In the genomic region with DNA sequence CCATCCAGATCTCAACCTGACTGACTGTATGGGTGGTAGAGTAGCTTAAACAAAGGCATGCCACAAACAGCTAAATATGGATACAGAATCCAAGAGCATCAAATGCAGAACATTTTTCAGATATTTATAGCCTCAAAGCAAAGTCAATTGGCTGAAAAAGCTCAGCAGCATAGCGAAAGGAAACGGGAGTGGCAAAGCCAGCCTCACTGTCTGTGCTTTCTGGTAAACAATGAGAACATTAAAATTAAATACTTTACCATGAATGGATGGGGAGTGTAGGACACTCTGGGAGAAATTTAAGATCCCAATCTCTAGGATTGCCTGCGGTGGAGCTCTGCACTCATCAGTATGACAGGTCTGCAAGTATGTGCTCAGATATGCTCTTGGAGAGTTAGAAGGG, we compare ENCODE assay signal across 17 cellular contexts. TPM values are rescaled to one million over a fixed set of nuclear protein-coding genes. Genes with fewer than 3 reads are reported as not detected.
A peak's percentile ranks its signal among the peaks of the same experiment; 100 is the strongest.
DNase-seq lines count a peak whose midpoint lies in the region; ATAC-seq and TF ChIP-seq lines count a peak whose summit lies in the region.
"Had no signal": no experiment of that assay in that cellular context is flagged by ENCODE, and none has a peak within 500 bp of the region (broad histone marks: within the 10 kb centered on the region; RNA-seq: fewer than 3 reads in every experiment).

No MANE protein-coding gene starts in this region.

- TF ChIP-seq CTCF in WTC11 (IDR thresholded peaks at IDR 0.05) = no peak
- no peak for TF ChIP-seq CTCF in fibroblast of pulmonary artery (IDR thresholded peaks at IDR 0.05; ENCODE audit: low read length, missing control alignments)
- TF ChIP-seq CTCF in thoracic aorta (IDR thresholded peaks at IDR 0.05) = no peak
- TF ChIP-seq CTCF in GM10248 (IDR thresholded peaks at IDR 0.05; ENCODE audit: control extremely low read depth, extremely low read depth, low read depth, missing control alignments) = no peak

- no peak for ATAC-seq in WTC11
- ATAC-seq in thoracic aorta (ENCODE audit: insufficient number of reproducible peaks, low FRiP score, low read depth) = no peak
- no peak for ATAC-seq in stimulated activated naive B cell treated with anti-CD40 and anti-IgM and Interleukin-4, amounts not matched to agents 10 μg/mL and 1 μg/mL and 100 μg/mL, for 72 hours (replicated peaks)

- peaks cover 50% of the 10 kb centered on the region for H3K4me1 Mint-ChIP-seq in WTC11
- peaks cover 4 to 11% of the 10 kb centered on the region in 2 donors for H3K4me1 Mint-ChIP-seq in stimulated activated naive B cell treated with anti-CD40 and anti-IgM and Interleukin-4, amounts not matched to agents 10 μg/mL and 1 μg/mL and 100 μg/mL, for 72 hours

- H3K36me3 Mint-ChIP-seq in WTC11 = peaks cover 6% of the 10 kb centered on the region; the same call in 1 of the 2 replicates
- peaks cover 0 to 2% of the 10 kb centered on the region in 2 donors for H3K36me3 Mint-ChIP-seq in stimulated activated naive B cell treated with anti-CD40 and anti-IgM and Interleukin-4, amounts not matched to agents 10 μg/mL and 1 μg/mL and 100 μg/mL, for 72 hours
- H3K36me3 Mint-ChIP-seq: CD4-positive, alpha-beta memory T cell had no signal

- H3K4me3 Mint-ChIP-seq in WTC11 = no peak overlapping the region
- no peak overlapping the region for H3K4me3 Mint-ChIP-seq in stimulated activated naive B cell treated with anti-CD40 and anti-IgM and Interleukin-4, amounts not matched to agents 10 μg/mL and 1 μg/mL and 100 μg/mL, for 72 hours
- H3K4me3 Mint-ChIP-seq: activated naive CD8-positive, alpha-beta T cell treated with anti-CD3 and anti-CD28 coated beads for 36 hours; CD4-positive, alpha-beta memory T cell; dendritic cell treated with granulocyte-macrophage colony-stimulating factor and Interleukin-4, amounts not matched to agents 40 ng/mL and 50 ng/mL, for 4 days had no signal

- no peaks in the 10 kb centered on the region for H3K27me3 ChIP-seq in thoracic aorta (replicated peaks; ENCODE audit: insufficient read depth)

- H3K4me3 ChIP-seq in fibroblast of pulmonary artery (replicated peaks; ENCODE audit: low read depth, low read length) (no peak overlapping the region), thoracic aorta (peak overlapping the region; percentile 95)

- CTCF ChIA-PET in WTC11 (lab: Charles Lee) = interaction anchor here (1.0 kb wide), 1 partner anchor 274 kb away, joined by 3 read pairs; no protein-coding TSS in a partner anchor
- CTCF ChIA-PET in GM10248 (lab: Yijun Ruan, JAX) = interaction anchor here (1.6 kb wide), 1 partner anchor 42 kb away, joined by 4 read pairs; no protein-coding TSS in a partner anchor

- peak overlapping the region in 1 of 2 donors; percentile 60 for H3K27ac ChIP-seq in thoracic aorta
- H3K27ac ChIP-seq: GM23248 had no signal

- peak overlapping the region; percentile 47 for H3K27ac Mint-ChIP-seq in WTC11
- no peak overlapping the region for H3K27ac Mint-ChIP-seq in stimulated activated naive B cell treated with anti-CD40 and anti-IgM and Interleukin-4, amounts not matched to agents 10 μg/mL and 1 μg/mL and 100 μg/mL, for 72 hours
- H3K27ac Mint-ChIP-seq: activated naive CD8-positive, alpha-beta T cell treated with anti-CD3 and anti-CD28 coated beads for 36 hours; CD4-positive, alpha-beta memory T cell; dendritic cell treated with granulocyte-macrophage colony-stimulating factor and Interleukin-4, amounts not matched to agents 40 ng/mL and 50 ng/mL, for 4 days had no signal

- H3K9me3 ChIP-seq in thoracic aorta = no peaks in the 10 kb centered on the region

- no peaks in the 10 kb centered on the region for H3K9me3 Mint-ChIP-seq in WTC11
- H3K9me3 Mint-ChIP-seq in stimulated activated naive B cell treated with anti-CD40 and anti-IgM and Interleukin-4, amounts not matched to agents 10 μg/mL and 1 μg/mL and 100 μg/mL, for 72 hours = peaks cover 0 to 2% of the 10 kb centered on the region in 2 donors
- H3K9me3 Mint-ChIP-seq: dendritic cell treated with granulocyte-macrophage colony-stimulating factor and Interleukin-4, amounts not matched to agents 40 ng/mL and 50 ng/mL, for 4 days had no signal

- H3K36me3 ChIP-seq in thoracic aorta = no peaks in the 10 kb centered on the region

- peak in 2 of 3 experiments; percentile 5 to 51 for DNase-seq in NCI-H1417 (lab: John Stamatoyannopoulos, UW)
- DNase-seq in NCI-H1417 treated with DMSO at 0.1 percent for 48 hours (lab: John Stamatoyannopoulos, UW) = no peak
- no peak for DNase-seq in WTC11 (ENCODE audit: low spot score)
- DNase-seq in fibroblast of pulmonary artery (ENCODE audit: low read depth) = peak; percentile 70
- no peak for DNase-seq in thoracic aorta (ENCODE audit: low spot score)
- DNase-seq in stimulated activated naive B cell treated with anti-CD40 and anti-IgM and Interleukin-4, amounts not matched to agents 10 μg/mL and 1 μg/mL and 100 μg/mL, for 72 hours = no peak
- DNase-seq in GM10248 (ENCODE audit: extremely low spot score) = no peak
- no peak for DNase-seq in GOT3 (lab: John Stamatoyannopoulos, UW)
- DNase-seq: 8988T; activated CD4-positive, CD25-positive, alpha-beta regulatory T cell treated with anti-CD3 and anti-CD28 coated beads, Interleukin-2, amount 50 U/mL, for 72 hours; activated naive CD8-positive, alpha-beta T cell treated with anti-CD3 and anti-CD28 coated beads for 36 hours; CD4-positive, alpha-beta memory T cell; GM23248; NCI-H1092 treated with DMSO at 0.1 percent for 48 hours; NCI-H446; stimulated activated CD4-positive, alpha-beta T cell treated with anti-CD3 and anti-CD28 coated beads, Interleukin-4, amount 100 ng/mL, for 24 hours had no signal

- peaks cover 41 to 64% of the 10 kb centered on the region in 2 donors for H3K4me1 ChIP-seq in thoracic aorta (ENCODE audit: control insufficient read depth in 1 of 2, low read depth in 2 of 2)

- H3K27me3 Mint-ChIP-seq in WTC11 (ENCODE audit: low read depth) = no peaks in the 10 kb centered on the region
- peaks cover 20 to 26% of the 10 kb centered on the region in 2 donors for H3K27me3 Mint-ChIP-seq in stimulated activated naive B cell treated with anti-CD40 and anti-IgM and Interleukin-4, amounts not matched to agents 10 μg/mL and 1 μg/mL and 100 μg/mL, for 72 hours
- H3K27me3 Mint-ChIP-seq: dendritic cell treated with granulocyte-macrophage colony-stimulating factor and Interleukin-4, amounts not matched to agents 40 ng/mL and 50 ng/mL, for 4 days had no signal

- POLR2A ChIA-PET in WTC11 (lab: Charles Lee) (interaction anchor here (0.5 kb wide), 1 partner anchor 49 kb away, joined by 4 read pairs; no protein-coding TSS in a partner anchor), GM10248 (lab: Yijun Ruan, JAX) (no interaction called here)

TF ChIP-seq in WTC11, 78 proteins besides CTCF, POLR2A, EP300 and RAD21 (continues in another document):
- TF ChIP-seq, protein P1, sequence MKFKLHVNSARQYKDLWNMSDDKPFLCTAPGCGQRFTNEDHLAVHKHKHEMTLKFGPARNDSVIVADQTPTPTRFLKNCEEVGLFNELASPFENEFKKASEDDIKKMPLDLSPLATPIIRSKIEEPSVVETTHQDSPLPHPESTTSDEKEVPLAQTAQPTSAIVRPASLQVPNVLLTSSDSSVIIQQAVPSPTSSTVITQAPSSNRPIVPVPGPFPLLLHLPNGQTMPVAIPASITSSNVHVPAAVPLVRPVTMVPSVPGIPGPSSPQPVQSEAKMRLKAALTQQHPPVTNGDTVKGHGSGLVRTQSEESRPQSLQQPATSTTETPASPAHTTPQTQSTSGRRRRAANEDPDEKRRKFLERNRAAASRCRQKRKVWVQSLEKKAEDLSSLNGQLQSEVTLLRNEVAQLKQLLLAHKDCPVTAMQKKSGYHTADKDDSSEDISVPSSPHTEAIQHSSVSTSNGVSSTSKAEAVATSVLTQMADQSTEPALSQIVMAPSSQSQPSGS (CRISPR knock-in tag; IDR thresholded peaks at IDR 0.05; ENCODE audit: borderline replicate concordance, low read depth) = no peak
- TF ChIP-seq, protein P2, sequence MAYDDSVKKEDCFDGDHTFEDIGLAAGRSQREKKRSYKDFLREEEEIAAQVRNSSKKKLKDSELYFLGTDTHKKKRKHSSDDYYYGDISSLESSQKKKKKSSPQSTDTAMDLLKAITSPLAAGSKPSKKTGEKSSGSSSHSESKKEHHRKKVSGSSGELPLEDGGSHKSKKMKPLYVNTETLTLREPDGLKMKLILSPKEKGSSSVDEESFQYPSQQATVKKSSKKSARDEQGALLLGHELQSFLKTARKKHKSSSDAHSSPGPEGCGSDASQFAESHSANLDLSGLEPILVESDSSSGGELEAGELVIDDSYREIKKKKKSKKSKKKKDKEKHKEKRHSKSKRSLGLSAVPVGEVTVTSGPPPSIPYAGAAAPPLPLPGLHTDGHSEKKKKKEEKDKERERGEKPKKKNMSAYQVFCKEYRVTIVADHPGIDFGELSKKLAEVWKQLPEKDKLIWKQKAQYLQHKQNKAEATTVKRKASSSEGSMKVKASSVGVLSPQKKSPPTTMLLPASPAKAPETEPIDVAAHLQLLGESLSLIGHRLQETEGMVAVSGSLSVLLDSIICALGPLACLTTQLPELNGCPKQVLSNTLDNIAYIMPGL (CRISPR knock-in tag; IDR thresholded peaks at IDR 0.05) = no peak
- TF ChIP-seq, protein P3, sequence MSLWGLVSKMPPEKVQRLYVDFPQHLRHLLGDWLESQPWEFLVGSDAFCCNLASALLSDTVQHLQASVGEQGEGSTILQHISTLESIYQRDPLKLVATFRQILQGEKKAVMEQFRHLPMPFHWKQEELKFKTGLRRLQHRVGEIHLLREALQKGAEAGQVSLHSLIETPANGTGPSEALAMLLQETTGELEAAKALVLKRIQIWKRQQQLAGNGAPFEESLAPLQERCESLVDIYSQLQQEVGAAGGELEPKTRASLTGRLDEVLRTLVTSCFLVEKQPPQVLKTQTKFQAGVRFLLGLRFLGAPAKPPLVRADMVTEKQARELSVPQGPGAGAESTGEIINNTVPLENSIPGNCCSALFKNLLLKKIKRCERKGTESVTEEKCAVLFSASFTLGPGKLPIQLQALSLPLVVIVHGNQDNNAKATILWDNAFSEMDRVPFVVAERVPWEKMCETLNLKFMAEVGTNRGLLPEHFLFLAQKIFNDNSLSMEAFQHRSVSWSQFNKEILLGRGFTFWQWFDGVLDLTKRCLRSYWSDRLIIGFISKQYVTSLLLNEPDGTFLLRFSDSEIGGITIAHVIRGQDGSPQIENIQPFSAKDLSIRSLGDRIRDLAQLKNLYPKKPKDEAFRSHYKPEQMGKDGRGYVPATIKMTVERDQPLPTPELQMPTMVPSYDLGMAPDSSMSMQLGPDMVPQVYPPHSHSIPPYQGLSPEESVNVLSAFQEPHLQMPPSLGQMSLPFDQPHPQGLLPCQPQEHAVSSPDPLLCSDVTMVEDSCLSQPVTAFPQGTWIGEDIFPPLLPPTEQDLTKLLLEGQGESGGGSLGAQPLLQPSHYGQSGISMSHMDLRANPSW (CRISPR knock-in tag; conservative IDR thresholded peaks at IDR 0.05; ENCODE audit: low read depth) = no peak
- no peak for TF ChIP-seq EMX1 (CRISPR knock-in tag; IDR thresholded peaks at IDR 0.05)
- no peak for TF ChIP-seq NR2C2 (CRISPR knock-in tag; IDR thresholded peaks at IDR 0.05)
- no peak for TF ChIP-seq GTF2I (CRISPR knock-in tag; conservative IDR thresholded peaks at IDR 0.05)
- no peak for TF ChIP-seq GABPB1 (CRISPR knock-in tag; IDR thresholded peaks at IDR 0.05)
- TF ChIP-seq PRRX2 (CRISPR knock-in tag; IDR thresholded peaks at IDR 0.05) = no peak
- no peak for TF ChIP-seq ZNF671 (CRISPR knock-in tag; IDR thresholded peaks at IDR 0.05)
- no peak for TF ChIP-seq NFATC4 (CRISPR knock-in tag; IDR thresholded peaks at IDR 0.05)

RNA-seq across cellular contexts. Expression of a gene that starts 4.4 kb away (rescaled TPM):
- total RNA-seq in WTC11 (2021) (25.7 to 29.5 TPM (median 27.5 TPM) in 3 replicates), thoracic aorta (10 to 100 TPM; 38.0 to 45.1 TPM)
- total RNA-seq: activated naive CD8-positive, alpha-beta T cell treated with anti-CD3 and anti-CD28 coated beads for 36 hours had no signal

Comparison
In these comparisons a context has a peak if more than half of its experiments do, and no peak if none do; other contexts are left out.
1. DNase-seq: peak in NCI-H1417 (2 of 3) and fibroblast of pulmonary artery (single experiment); none in NCI-H1417 treated with DMSO at 0.1 percent for 48 hours (single experiment), WTC11 (single experiment), thoracic aorta (single experiment), stimulated activated naive B cell treated with anti-CD40 and anti-IgM and Interleukin-4, amounts not matched to agents 10 μg/mL and 1 μg/mL and 100 μg/mL, for 72 hours (single experiment), GM10248 (single experiment) and GOT3 (single experiment).